In the genomic region with DNA sequence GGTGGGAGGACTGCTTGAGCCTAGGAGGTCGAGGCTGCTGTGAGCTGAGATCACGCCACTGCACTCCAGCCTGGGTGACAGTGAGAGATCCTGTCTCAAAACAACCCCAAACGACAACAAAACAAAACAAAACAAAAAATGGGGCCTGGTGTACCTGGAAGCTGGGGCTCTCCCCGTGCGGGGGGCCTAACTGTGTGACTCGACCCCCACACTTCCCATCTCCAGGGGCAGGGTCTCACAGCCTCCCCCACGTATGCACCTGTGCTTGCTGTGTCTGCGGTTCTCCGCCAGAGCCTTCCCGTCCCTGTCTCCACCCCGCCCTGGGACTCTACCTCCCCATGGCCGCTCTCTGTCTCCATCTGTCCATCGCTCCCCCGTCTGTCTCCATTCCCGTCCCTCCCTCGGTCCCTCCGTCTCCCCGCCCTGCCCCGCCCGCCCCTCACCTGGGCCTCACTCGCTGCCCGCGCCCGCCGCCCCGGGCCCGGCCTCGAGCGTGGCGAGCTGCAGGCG, we compare ENCODE assay signal across 9 cellular contexts. TPM values are rescaled to one million over a fixed set of nuclear protein-coding genes. Genes with fewer than 3 reads are reported as not detected.
DNase-seq lines count a peak whose midpoint lies in the region; ATAC-seq and TF ChIP-seq lines count a peak whose summit lies in the region.
"Had no signal": no experiment of that assay in that cellular context is flagged by ENCODE, and none has a peak within 500 bp of the region (broad histone marks: within the 10 kb centered on the region; RNA-seq: fewer than 3 reads in every experiment).

No MANE protein-coding gene starts in this region.

- no peaks in the 10 kb centered on the region for H3K27me3 ChIP-seq in osteoblast (ENCODE audit: insufficient read depth, low read length)

- H4K20me1 ChIP-seq in osteoblast (ENCODE audit: insufficient read depth, low read length), result peaks cover 25% of the 10 kb centered on the region

- peaks cover 32% of the 10 kb centered on the region for H3K4me1 ChIP-seq in osteoblast (ENCODE audit: insufficient read depth, low read length)

- H3K4me2 ChIP-seq in osteoblast (ENCODE audit: insufficient read depth, low read length), result peak overlapping the region; percentile 78

- H3K4me3 ChIP-seq in osteoblast (ENCODE audit: insufficient read depth, low read length), result peak overlapping the region; percentile 43

- ATAC-seq in HG02759 (IDR thresholded peaks at IDR 0.05; ENCODE audit: unreplicated experiment), result no peak
- ATAC-seq in esophagus mucosa, result no peak

- no peak for TF ChIP-seq CTCF in osteoblast (IDR thresholded peaks at IDR 0.05; ENCODE audit: extremely low read depth, low read depth, low read length)

- DNase-seq in COR-L47 (lab: John Stamatoyannopoulos, UW) (peak; percentile 61), NAMALWA (ENCODE audit: low spot score) (peak; percentile 32), osteoblast (ENCODE audit: insufficient read length, low spot score, missing footprints) (no peak), H4 (ENCODE audit: low spot score) (no peak)
- no peak for DNase-seq in NK-92 treated with Interleukin-12 subunit alpha and Interleukin-12 subunit beta, amount 100 ng/mL, for 24 hours (lab: John Stamatoyannopoulos, UW)

- H3K79me2 ChIP-seq in osteoblast (ENCODE audit: insufficient read depth, low read length), result peaks cover 26% of the 10 kb centered on the region

- H3K27ac ChIP-seq in cingulate gyrus (ENCODE audit: low read depth, low read length), result peak overlapping the region; percentile 63
- H3K27ac ChIP-seq in osteoblast (ENCODE audit: low read depth, low read length), result no peak overlapping the region

- H3K9me3 ChIP-seq in osteoblast (ENCODE audit: low read depth, low read length), result no peaks in the 10 kb centered on the region

- H2AFZ ChIP-seq in osteoblast (ENCODE audit: low read length), result peak overlapping the region; percentile 78

- H3K36me3 ChIP-seq in osteoblast (ENCODE audit: insufficient read depth, low read length), result peaks cover 17% of the 10 kb centered on the region

RNA-seq across cellular contexts. Expression of gene TMEM238, which starts 0.8 kb away (rescaled TPM):
- total RNA-seq in osteoblast (0.29 TPM in 1 of 2 replicates, not detected in the other), esophagus mucosa (25.6 TPM)
- not detected in 2 replicates for total RNA-seq in H4 (2014; rRNA removed; shearing (Covaris generic))
- total RNA-seq: LHCN-M2 had no signal

RNA-seq across cellular contexts. Expression of gene RPL28, which starts 2.4 kb away (rescaled TPM):
- total RNA-seq in osteoblast, result 223 and 310 TPM in 2 replicates
- total RNA-seq in H4 (2014; rRNA removed; shearing (Covaris generic)), result 1,100 and 1,282 TPM in 2 replicates
- 1,895 TPM for total RNA-seq in esophagus mucosa

RNA-seq across cellular contexts. Expression of gene TMEM190, which starts 6.7 kb away (rescaled TPM):
- total RNA-seq in osteoblast (not detected in 2 replicates), esophagus mucosa (not detected)
- total RNA-seq in H4 (2014; rRNA removed; shearing (Covaris generic)), result not detected in 2 replicates
- total RNA-seq: LHCN-M2 had no signal

RNA-seq across cellular contexts. Expression of gene IL11, which starts 13.1 kb away (rescaled TPM):
- total RNA-seq in osteoblast (0.36 and 1.2 TPM in 2 replicates), esophagus mucosa (0.24 TPM)
- 1.4 and 1.8 TPM in 2 replicates for total RNA-seq in H4 (2014; rRNA removed; shearing (Covaris generic))

RNA-seq across cellular contexts. Expression of gene GARIN5B, which starts 20.3 kb away (rescaled TPM):
- total RNA-seq in osteoblast (not detected in 2 replicates), esophagus mucosa (not detected)
- not detected in 2 replicates for total RNA-seq in H4 (2014; rRNA removed; shearing (Covaris generic))
- total RNA-seq: LHCN-M2 had no signal

Comparison
In these comparisons a context has a peak if more than half of its experiments do, and no peak if none do; other contexts are left out.
1. DNase-seq: peak in COR-L47 (single experiment) and NAMALWA (single experiment); none in osteoblast (single experiment), NK-92 treated with Interleukin-12 subunit alpha and Interleukin-12 subunit beta, amount 100 ng/mL, for 24 hours (single experiment) and H4 (single experiment).
2. RNA of gene TMEM238, which starts 0.8 kb away (total RNA-seq): 25.6 TPM in esophagus mucosa (single experiment); 0.29 TPM in osteoblast and not detected in H4; every median in the first group is over 10 times any median in the second.